In genomic region chr3:23440416-23441294, GRCh38 we compare ENCODE assay signal across 16 cellular contexts.
A peak's percentile ranks its signal among the peaks of the same experiment; 100 is the strongest.
DNase-seq lines count a peak whose midpoint lies in the region; ATAC-seq and TF ChIP-seq lines count a peak whose summit lies in the region.
"Had no signal": no experiment of that assay in that cellular context is flagged by ENCODE, and none has a peak within 500 bp of the region (broad histone marks: within the 10 kb centered on the region; RNA-seq: fewer than 3 reads in every experiment).

No MANE protein-coding gene starts in this region.

- H3K4me3 ChIP-seq in DOHH2 (ENCODE audit: low read length), result peak overlapping the region; percentile 23; the same call in 1 of the 2 replicates
- no peak overlapping the region for H3K4me3 ChIP-seq in neural progenitor cell
- no peak overlapping the region for H3K4me3 ChIP-seq in suprapubic skin
- H3K4me3 ChIP-seq in gastroesophageal sphincter, result no peak overlapping the region
- H3K4me3 ChIP-seq: hepatocyte, tibial nerve had no signal

- peak overlapping the region; percentile 79 for H3K27ac Mint-ChIP-seq in activated naive CD8-positive, alpha-beta T cell
- no peak overlapping the region for H3K27ac Mint-ChIP-seq in neural progenitor cell
- H3K27ac Mint-ChIP-seq: endodermal cell had no signal

- DNase-seq in neural progenitor cell (ENCODE audit: low spot score), result no peak
- DNase-seq in NCI-H2107 treated with DMSO at 0.1 percent for 48 hours (lab: John Stamatoyannopoulos, UW; ENCODE audit: unreplicated experiment), result no peak
- DNase-seq in suprapubic skin (ENCODE audit: low spot score in 2 of 2), result no peak
- DNase-seq in NCI-H82 (lab: John Stamatoyannopoulos, UW), result no peak
- DNase-seq: endodermal cell, GDM1, NCI-H774, SK-N-SH had no signal

- H2AFZ ChIP-seq in neural progenitor cell (replicated peaks), result no peak overlapping the region
- H2AFZ ChIP-seq: hepatocyte had no signal

- no peaks in the 10 kb centered on the region for H3K36me3 Mint-ChIP-seq in activated naive CD8-positive, alpha-beta T cell
- no peaks in the 10 kb centered on the region for H3K36me3 Mint-ChIP-seq in neural progenitor cell

- H3K27ac ChIP-seq in DOHH2 (ENCODE audit: low read depth, low read length), result no peak overlapping the region
- peak overlapping the region; percentile 11 for H3K27ac ChIP-seq in neural progenitor cell
- no peak overlapping the region for H3K27ac ChIP-seq in suprapubic skin
- H3K27ac ChIP-seq in gastroesophageal sphincter, result no peak overlapping the region
- H3K27ac ChIP-seq: hepatocyte, tibial nerve had no signal

- no peaks in the 10 kb centered on the region for H3K36me3 ChIP-seq in DOHH2 (ENCODE audit: control insufficient read depth, low read length)
- no peaks in the 10 kb centered on the region for H3K36me3 ChIP-seq in neural progenitor cell
- no peaks in the 10 kb centered on the region for H3K36me3 ChIP-seq in suprapubic skin
- no peaks in the 10 kb centered on the region for H3K36me3 ChIP-seq in gastroesophageal sphincter
- H3K36me3 ChIP-seq: tibial nerve had no signal

- TF ChIP-seq EP300 in suprapubic skin (IDR thresholded peaks at IDR 0.05) (no peak), gastroesophageal sphincter (IDR thresholded peaks at IDR 0.05) (no peak)

- H4K20me1 ChIP-seq in DOHH2 (ENCODE audit: control insufficient read depth, insufficient read depth, low read depth, low read length) (no peaks in the 10 kb centered on the region), neural progenitor cell (ENCODE audit: low read depth) (peaks cover 16% of the 10 kb centered on the region)

- no peaks in the 10 kb centered on the region for H3K27me3 ChIP-seq in DOHH2 (ENCODE audit: control insufficient read depth, low read length)
- H3K27me3 ChIP-seq in neural progenitor cell, result no peaks in the 10 kb centered on the region
- H3K27me3 ChIP-seq in suprapubic skin, result no peaks in the 10 kb centered on the region
- no peaks in the 10 kb centered on the region for H3K27me3 ChIP-seq in gastroesophageal sphincter
- H3K27me3 ChIP-seq: hepatocyte, tibial nerve had no signal

- H3K4me1 ChIP-seq in DOHH2 (ENCODE audit: control insufficient read depth, low read length) (peaks cover 22% of the 10 kb centered on the region), neural progenitor cell (peaks cover 13% of the 10 kb centered on the region), suprapubic skin (no peaks in the 10 kb centered on the region), gastroesophageal sphincter (peaks cover 0 to 6% (median 0%) of the 10 kb centered on the region in 3 donors)

- 77% methylated on average over 12 of the region's 12 CpGs for WGBS in suprapubic skin
- WGBS in gastroesophageal sphincter (ENCODE audit: low coverage in 1 of 2), 2 donors, result 71 to 89% methylated on average over 9 to 12 of the region's 12 CpGs

- peak; percentile 30 for ATAC-seq in HG02610 (IDR thresholded peaks at IDR 0.05; ENCODE audit: unreplicated experiment)
- no peak for ATAC-seq in gastroesophageal sphincter
- ATAC-seq: Panc1 had no signal

- no peaks in the 10 kb centered on the region for H3K9me3 Mint-ChIP-seq in activated naive CD8-positive, alpha-beta T cell (ENCODE audit: low read depth)
- peaks cover 4% of the 10 kb centered on the region for H3K9me3 Mint-ChIP-seq in neural progenitor cell
- H3K9me3 Mint-ChIP-seq: endodermal cell, neural crest cell had no signal

- H3K4me2 ChIP-seq in DOHH2 (ENCODE audit: low read length) (peak overlapping the region; percentile 52), neural progenitor cell (no peak overlapping the region)
- H3K4me2 ChIP-seq: hepatocyte, SK-N-SH had no signal

- H3K27me3 Mint-ChIP-seq in activated naive CD8-positive, alpha-beta T cell, result no peaks in the 10 kb centered on the region
- no peaks in the 10 kb centered on the region for H3K27me3 Mint-ChIP-seq in neural progenitor cell (ENCODE audit: insufficient read depth, low read depth)

- H3F3A ChIP-seq in DOHH2 (ENCODE audit: control insufficient read depth, insufficient read depth), result no peaks in the 10 kb centered on the region
- peaks cover under 1% of the 10 kb centered on the region for H3F3A ChIP-seq in neural progenitor cell (ENCODE audit: low read depth)

- peak overlapping the region; percentile 77 for H3K4me3 Mint-ChIP-seq in activated naive CD8-positive, alpha-beta T cell
- H3K4me3 Mint-ChIP-seq in neural progenitor cell, result no peak overlapping the region
- H3K4me3 Mint-ChIP-seq: endodermal cell, neural crest cell had no signal

- H3K9me3 ChIP-seq in DOHH2 (ENCODE audit: control insufficient read depth, insufficient read depth, low read length) (no peaks in the 10 kb centered on the region), neural progenitor cell (ENCODE audit: low read depth) (no peaks in the 10 kb centered on the region), suprapubic skin (no peaks in the 10 kb centered on the region), gastroesophageal sphincter (no peaks in the 10 kb centered on the region)
- H3K9me3 ChIP-seq: SK-N-SH, tibial nerve had no signal

- H3K9me2 ChIP-seq in DOHH2 (replicated peaks; ENCODE audit: control insufficient read depth, low read length), result no peaks in the 10 kb centered on the region
- H3K9me2 ChIP-seq: SK-N-SH had no signal

- TF ChIP-seq POLR2A in suprapubic skin (IDR thresholded peaks at IDR 0.05) (no peak), gastroesophageal sphincter (IDR thresholded peaks at IDR 0.05) (no peak)

- H3K79me2 ChIP-seq in DOHH2 (ENCODE audit: control insufficient read depth, low read length), result no peaks in the 10 kb centered on the region; the same call in 1 of the 2 replicates
- H3K79me2 ChIP-seq in neural progenitor cell (ENCODE audit: low read depth), result peaks cover 26% of the 10 kb centered on the region

- TF ChIP-seq CTCF in DOHH2 (IDR thresholded peaks at IDR 0.05; ENCODE audit: low read depth, low read length, poor library complexity, severe bottlenecking) (no peak), neural progenitor cell (IDR thresholded peaks at IDR 0.05) (no peak), suprapubic skin (IDR thresholded peaks at IDR 0.05) (no peak), gastroesophageal sphincter (IDR thresholded peaks at IDR 0.05) (no peak)

- H3K4me1 Mint-ChIP-seq in activated naive CD8-positive, alpha-beta T cell (ENCODE audit: low read depth), result peaks cover 55% of the 10 kb centered on the region
- peaks cover 24% of the 10 kb centered on the region for H3K4me1 Mint-ChIP-seq in neural progenitor cell

- H3K9ac ChIP-seq in neural progenitor cell, result no peak overlapping the region
- H3K9ac ChIP-seq: SK-N-SH had no signal
